Comparison of ENCODE assay signal across 8 cellular contexts in the genomic region with DNA sequence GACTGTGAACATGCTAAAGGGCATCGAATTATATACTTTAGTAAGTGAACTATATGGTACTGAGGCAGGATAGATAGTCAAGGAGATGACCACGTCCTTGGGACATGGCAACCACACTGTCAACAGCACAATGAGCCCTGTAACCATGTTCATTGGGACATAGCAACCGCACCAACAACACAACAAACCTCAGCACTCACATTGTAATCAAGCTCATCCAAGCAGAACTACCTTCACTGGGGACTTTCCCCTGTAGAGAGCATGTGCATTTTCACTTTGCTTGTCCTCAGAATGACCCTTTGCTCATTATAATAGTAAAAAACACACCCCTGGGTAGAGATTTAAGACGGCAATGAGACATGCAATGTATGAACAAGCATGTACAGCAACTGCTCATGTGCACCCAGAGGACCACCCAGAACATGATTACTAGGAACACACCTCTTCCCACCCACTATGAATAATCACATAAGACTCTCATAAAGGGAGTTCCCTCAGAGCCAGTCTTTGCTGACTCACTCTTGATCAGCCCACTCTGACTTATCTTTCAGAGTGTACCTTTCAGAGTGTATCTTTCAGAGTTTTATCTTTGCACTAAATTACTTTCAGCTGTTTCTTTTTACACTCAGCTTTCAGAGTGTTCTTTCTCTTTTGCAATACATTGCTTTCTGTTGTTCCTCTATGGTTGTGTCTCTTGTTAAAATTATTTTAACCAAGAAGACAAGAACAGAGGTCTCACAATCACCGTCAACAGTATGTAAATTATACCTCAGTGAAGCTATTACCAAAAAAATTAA. TPM values are rescaled to one million over a fixed set of nuclear protein-coding genes. Genes with fewer than 3 reads are reported as not detected.
DNase-seq lines count a peak whose midpoint lies in the region; ATAC-seq and TF ChIP-seq lines count a peak whose summit lies in the region.

No MANE protein-coding gene starts in this region.

- intact Hi-C loops in sciatic nerve (cut with DNase I), result no loop called here

- TF ChIP-seq CTCF in fibroblast of the aortic adventitia (IDR thresholded peaks at IDR 0.05; ENCODE audit: insufficient read depth, low read length), result no peak

- no peak overlapping the region for H3K4me3 ChIP-seq in fibroblast of the aortic adventitia (ENCODE audit: low read depth, low read length)

- DNase-seq in activated CD8-positive, alpha-beta memory T cell treated with anti-CD3 and anti-CD28 coated beads for 4 hours (ENCODE audit: low read depth in 2 of 2), result peak; percentile 24 to 55
- DNase-seq in activated CD8-positive, alpha-beta memory T cell treated with anti-CD3 and anti-CD28 coated beads, Interleukin-2, amount 50 U/mL, for 48 hours, result no peak
- DNase-seq in NCI-H2227 treated with DMSO at 0.1 percent for 48 hours (lab: John Stamatoyannopoulos, UW) (peak; percentile 19), fibroblast of the aortic adventitia (ENCODE audit: low read depth) (peak; percentile 96), sciatic nerve (ENCODE audit: low spot score) (no peak), anterior cingulate cortex (lab: John Stamatoyannopoulos, UW) (no peak)
- DNase-seq in activated CD8-positive, alpha-beta memory T cell treated with anti-CD3 and anti-CD28 coated beads, Interleukin-2, amount 50 U/mL, for 4 hours, result peak; percentile 36

- peak; percentile 77 for ATAC-seq in HG02885 (IDR thresholded peaks at IDR 0.05; ENCODE audit: poor library complexity, unreplicated experiment)
- peak; percentile 89 for ATAC-seq in sciatic nerve

RNA-seq across cellular contexts. Expression of gene PLAAT2, which starts 4.1 kb away (rescaled TPM):
- total RNA-seq in fibroblast of the aortic adventitia (ENCODE audit: low replicate concordance) (not detected in 2 replicates), sciatic nerve (not detected)

RNA-seq across cellular contexts. Expression of gene PLAAT4, which starts 30.6 kb away (rescaled TPM):
- 16.6 and 233 TPM in 2 replicates for total RNA-seq in fibroblast of the aortic adventitia (ENCODE audit: low replicate concordance)
- total RNA-seq in sciatic nerve, result 36.7 TPM

RNA-seq across cellular contexts. Expression of gene PLAAT3, which starts 47.0 kb away (rescaled TPM):
- 9.0 and 71.9 TPM in 2 replicates for total RNA-seq in fibroblast of the aortic adventitia (ENCODE audit: low replicate concordance)
- 158 TPM for total RNA-seq in sciatic nerve

Comparison
In these comparisons a context has a peak if more than half of its experiments do, and no peak if none do; other contexts are left out.
1. DNase-seq: peak in activated CD8-positive, alpha-beta memory T cell treated with anti-CD3 and anti-CD28 coated beads for 4 hours (2 of 2), NCI-H2227 treated with DMSO at 0.1 percent for 48 hours (single experiment), activated CD8-positive, alpha-beta memory T cell treated with anti-CD3 and anti-CD28 coated beads, Interleukin-2, amount 50 U/mL, for 4 hours (single experiment) and fibroblast of the aortic adventitia (single experiment); none in activated CD8-positive, alpha-beta memory T cell treated with anti-CD3 and anti-CD28 coated beads, Interleukin-2, amount 50 U/mL, for 48 hours (single experiment), sciatic nerve (single experiment) and anterior cingulate cortex (0 of 58).